Comparison of ENCODE assay signal across 8 cellular contexts in the genomic region with DNA sequence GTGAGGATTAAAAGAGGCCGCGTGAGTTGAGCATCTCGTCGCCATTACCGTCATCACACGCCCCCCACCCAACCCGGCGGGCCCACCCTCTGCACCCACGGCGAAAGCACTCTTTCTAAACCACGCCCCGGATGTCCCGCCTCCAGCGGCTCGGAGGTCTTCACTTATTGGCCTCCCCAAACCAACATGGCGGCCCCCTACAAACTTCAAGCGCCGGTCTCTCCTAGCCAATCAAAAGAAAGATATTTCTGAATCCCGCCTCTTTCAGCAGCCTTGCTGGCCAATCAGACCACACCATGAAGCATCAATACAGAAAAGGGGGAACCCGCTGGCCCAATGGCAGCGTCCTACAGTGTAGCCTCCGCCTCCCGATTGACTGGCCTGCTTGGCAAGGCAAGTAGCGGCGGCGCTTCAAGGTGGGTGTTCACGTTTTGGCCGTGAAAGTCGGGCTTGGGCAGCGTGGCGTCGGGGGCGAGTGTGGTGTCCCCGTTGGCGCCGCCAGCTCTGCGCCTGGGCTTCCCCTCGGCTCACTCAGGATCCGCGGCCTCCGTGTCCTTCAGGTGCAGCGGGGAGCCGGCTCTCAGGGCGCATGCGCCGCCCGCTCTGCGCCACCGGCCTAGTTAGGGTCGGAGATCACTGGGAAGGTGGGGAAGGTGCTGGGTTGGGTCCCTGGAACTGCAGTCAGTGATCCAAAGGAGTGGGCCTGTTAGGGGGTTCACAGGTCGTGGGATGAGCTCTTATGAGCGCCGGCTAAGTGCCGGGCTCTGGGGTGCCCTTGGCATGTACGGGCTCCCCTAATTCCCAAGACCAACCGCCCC.
A peak's percentile ranks its signal among the peaks of the same experiment; 100 is the strongest.
DNase-seq lines count a peak whose midpoint lies in the region; ATAC-seq and TF ChIP-seq lines count a peak whose summit lies in the region.

A gene (plus strand): TSS at position 364 of the 818 bp plus-strand sequence. CDS start 1,471 bp downstream, outside the sequence.

- peaks cover 30% of the 10 kb centered on the region for H3K36me3 Mint-ChIP-seq in nephron progenitor cell (ENCODE audit: low read depth)

- peak; percentile 97 for ATAC-seq in stimulated activated naive CD8-positive, alpha-beta T cell treated with anti-CD3 and anti-CD28 coated beads, Interleukin-15, amount 100 ng/mL, for 72 hours

- H3K4me3 ChIP-seq in HAP-1 (peak within 1 kb of the TSS; percentile 82), MM.1S (ENCODE audit: low read length) (peak within 1 kb of the TSS; percentile 83)

- H4K20me1 ChIP-seq in MM.1S (ENCODE audit: insufficient read depth, low read length): no peaks in the 10 kb centered on the region

- peaks cover 3% of the 10 kb centered on the region for H3K27me3 Mint-ChIP-seq in nephron progenitor cell (ENCODE audit: low read depth, poor library complexity)
- no peaks in the 10 kb centered on the region for H3K27me3 Mint-ChIP-seq in stimulated activated naive CD8-positive, alpha-beta T cell treated with anti-CD3 and anti-CD28 coated beads, Interleukin-15, amount 100 ng/mL, for 72 hours

- H3K79me2 ChIP-seq in MM.1S (ENCODE audit: low read length): peaks cover 53% of the 10 kb centered on the region

- peaks cover 32% of the 10 kb centered on the region for H3K4me1 Mint-ChIP-seq in nephron progenitor cell
- peaks cover 50% of the 10 kb centered on the region for H3K4me1 Mint-ChIP-seq in stimulated activated naive CD8-positive, alpha-beta T cell treated with anti-CD3 and anti-CD28 coated beads, Interleukin-15, amount 100 ng/mL, for 72 hours

- peak within 1 kb of the TSS; percentile 56 for H2AFZ ChIP-seq in MM.1S (ENCODE audit: low read length)

- peaks cover 6% of the 10 kb centered on the region; the same call in 1 of the 2 replicates for H3K36me3 ChIP-seq in ES-I3 (ENCODE audit: insufficient read depth, low read length)
- peaks cover 26% of the 10 kb centered on the region for H3K36me3 ChIP-seq in HAP-1 (replicated peaks)
- H3K36me3 ChIP-seq in MM.1S (replicated peaks; ENCODE audit: insufficient read depth, low read length): 0 out of 2 replicates have a peak, but pooled peaks cover 2% of the 10 kb centered on the region

- TF ChIP-seq CTCF in MM.1S (IDR thresholded peaks at IDR 0.05; ENCODE audit: low read length): no peak
- TF ChIP-seq CTCF in nephron progenitor cell (IDR thresholded peaks at IDR 0.05): no peak

- H3K27ac Mint-ChIP-seq in nephron progenitor cell: peak within 1 kb of the TSS; percentile 70
- H3K27ac Mint-ChIP-seq in stimulated activated naive CD8-positive, alpha-beta T cell treated with anti-CD3 and anti-CD28 coated beads, Interleukin-15, amount 100 ng/mL, for 72 hours: peak within 1 kb of the TSS; percentile 97 to 99

- H3K9me3 ChIP-seq in ES-I3 (ENCODE audit: control insufficient read depth, insufficient read depth, low read length) (no peaks in the 10 kb centered on the region), HAP-1 (peaks cover 2% of the 10 kb centered on the region; the same call in 1 of the 2 replicates), MM.1S (replicated peaks; ENCODE audit: insufficient read depth, low read length) (no peaks in the 10 kb centered on the region)

- in situ Hi-C loops in HAP-1 (cut with MboI; ENCODE audit: low sequenced_read_pairs): no loop called here

- peak within 1 kb of the TSS; percentile 94 for H3K4me3 Mint-ChIP-seq in nephron progenitor cell
- H3K4me3 Mint-ChIP-seq in stimulated activated naive CD8-positive, alpha-beta T cell treated with anti-CD3 and anti-CD28 coated beads, Interleukin-15, amount 100 ng/mL, for 72 hours: peak within 1 kb of the TSS; percentile 93 to 97

- H3K4me2 ChIP-seq in MM.1S (ENCODE audit: low read depth, low read length): peak within 1 kb of the TSS; percentile 87

- H3K27me3 ChIP-seq in HAP-1 (ENCODE audit: low read depth): no peaks in the 10 kb centered on the region
- H3K27me3 ChIP-seq in MM.1S (replicated peaks; ENCODE audit: insufficient read depth, low read length): no peaks in the 10 kb centered on the region

- peaks cover 6% of the 10 kb centered on the region for H3K9me3 Mint-ChIP-seq in nephron progenitor cell
- H3K9me3 Mint-ChIP-seq in stimulated activated naive CD8-positive, alpha-beta T cell treated with anti-CD3 and anti-CD28 coated beads, Interleukin-15, amount 100 ng/mL, for 72 hours: no peaks in the 10 kb centered on the region

- H3K9ac ChIP-seq in ES-I3 (ENCODE audit: low read depth, low read length): peak within 1 kb of the TSS; percentile 90
- peak within 1 kb of the TSS; percentile 83 for H3K9ac ChIP-seq in MM.1S (ENCODE audit: low read length)

- peak; percentile 99 for DNase-seq in HAP-1 (ENCODE audit: low spot score in 2 of 2)
- DNase-seq in MM.1S: peak; percentile 99
- DNase-seq in SIG-M5 (lab: John Stamatoyannopoulos, UW): peak; percentile 94
- DNase-seq in activated gamma-delta T cell (lab: John Stamatoyannopoulos, UW): peak; percentile 75
- peak; percentile 98 for DNase-seq in fibroblast of the conjunctiva (ENCODE audit: low read depth)
- DNase-seq in nephron progenitor cell: peak; percentile 96
- peak; percentile 91 to 96 for DNase-seq in stimulated activated naive CD8-positive, alpha-beta T cell treated with anti-CD3 and anti-CD28 coated beads, Interleukin-15, amount 100 ng/mL, for 72 hours

- H3F3A ChIP-seq in MM.1S (ENCODE audit: insufficient read depth, low read length): no peaks in the 10 kb centered on the region; the same call in 1 of the 2 replicates

- no peaks in the 10 kb centered on the region for H3K9me2 ChIP-seq in MM.1S (replicated peaks; ENCODE audit: insufficient read depth, low read length)

- peak within 1 kb of the TSS; percentile 63; the same call in 1 of the 2 replicates for H3K27ac ChIP-seq in MM.1S (ENCODE audit: low read length)

- H3K4me1 ChIP-seq in ES-I3 (ENCODE audit: insufficient read depth, low read length) (peaks cover 8% of the 10 kb centered on the region; the same call in 1 of the 2 replicates), HAP-1 (peaks cover 8% of the 10 kb centered on the region), MM.1S (ENCODE audit: low read length) (peaks cover 11% of the 10 kb centered on the region)

Comparison
In these comparisons a context has a peak if more than half of its experiments do, and no peak if none do; other contexts are left out.
1. Peak in every context shown above with its lines: DNase-seq, ATAC-seq, H3K4me3 ChIP-seq and H3K27ac ChIP-seq.